In genomic region chr6:15937582-15937981, GRCh38 we compare ENCODE assay signal across 25 cellular contexts.
"Had no signal": no experiment of that assay in that cellular context is flagged by ENCODE, and none has a peak within 500 bp of the region (broad histone marks: within the 10 kb centered on the region; RNA-seq: fewer than 3 reads in every experiment).

No MANE protein-coding gene starts in this region.

- DNase-seq: activated CD4-positive, alpha-beta T cell treated with anti-CD3 and anti-CD28 coated beads, Interleukin-2, amount 10 ng/mL, durations not matched to agents 24 days and 14 days; activated CD8-positive, alpha-beta memory T cell treated with anti-CD3 and anti-CD28 coated beads, Interleukin-2, amount 10 ng/mL, durations not matched to agents 7 days and 5 days; activated CD8-positive, alpha-beta T cell treated with anti-CD3 and anti-CD28 coated beads for 36 hours; activated gamma-delta T cell; activated naive CD4-positive, alpha-beta T cell treated with anti-CD3 and anti-CD28 coated beads, Interleukin-2, amount 50 U/mL, for 16 hours; activated naive CD8-positive, alpha-beta T cell treated with anti-CD3 and anti-CD28 coated beads, Interleukin-2, amount 50 U/mL, for 24 hours; activated T-cell treated with anti-CD3 and anti-CD28 coated beads for 4 hours; cerebellar nuclear complex; esophagus squamous epithelium; gastrocnemius medialis; hypothalamus; left ventricle myocardium inferior; mucosa of descending colon; nephron progenitor cell; nucleus accumbens; posterior cingulate gyrus; right lobe of liver; stimulated activated CD4-positive, alpha-beta T cell treated with anti-CD3 and anti-CD28 coated beads, Interleukin-1b, Interleukin-23, amount 100 ng/mL, for 48 hours; stimulated activated naive CD8-positive, alpha-beta T cell treated with anti-CD3 and anti-CD28 coated beads, Interleukin-15, amount 100 ng/mL, for 72 hours had no signal

- H3K9me3 Mint-ChIP-seq: activated CD8-positive, alpha-beta T cell treated with anti-CD3 and anti-CD28 coated beads for 36 hours; activated naive CD8-positive, alpha-beta T cell treated with anti-CD3 and anti-CD28 coated beads, Interleukin-2, amount 50 U/mL, for 24 hours had no signal

- H3K4me3 Mint-ChIP-seq: activated CD4-positive, alpha-beta T cell treated with anti-CD3 and anti-CD28 coated beads, Interleukin-2, amount 10 ng/mL, durations not matched to agents 24 days and 14 days; activated CD8-positive, alpha-beta memory T cell treated with anti-CD3 and anti-CD28 coated beads, Interleukin-2, amount 10 ng/mL, durations not matched to agents 7 days and 5 days; activated CD8-positive, alpha-beta T cell treated with anti-CD3 and anti-CD28 coated beads for 36 hours; activated naive CD8-positive, alpha-beta T cell treated with anti-CD3 and anti-CD28 coated beads, Interleukin-2, amount 50 U/mL, for 24 hours; nephron progenitor cell; stimulated activated naive CD8-positive, alpha-beta T cell treated with anti-CD3 and anti-CD28 coated beads, Interleukin-15, amount 100 ng/mL, for 72 hours had no signal

- H3K9me3 ChIP-seq: esophagus squamous epithelium, gastrocnemius medialis, mucosa of descending colon, right lobe of liver had no signal

- H3K27me3 Mint-ChIP-seq: activated CD4-positive, alpha-beta T cell treated with anti-CD3 and anti-CD28 coated beads, Interleukin-2, amount 10 ng/mL, durations not matched to agents 24 days and 14 days; activated CD8-positive, alpha-beta T cell treated with anti-CD3 and anti-CD28 coated beads for 36 hours; stimulated activated naive CD8-positive, alpha-beta T cell treated with anti-CD3 and anti-CD28 coated beads, Interleukin-15, amount 100 ng/mL, for 72 hours had no signal

- H3K36me3 ChIP-seq: esophagus squamous epithelium, gastrocnemius medialis, left ventricle myocardium inferior, right lobe of liver, suprapubic skin, tibial nerve had no signal

- H3K4me3 ChIP-seq: coronary artery, esophagus squamous epithelium, gastrocnemius medialis, left ventricle myocardium inferior, mucosa of descending colon, right lobe of liver, skin epidermis, suprapubic skin, tibial nerve had no signal

- H3K4me1 Mint-ChIP-seq: activated CD4-positive, alpha-beta T cell treated with anti-CD3 and anti-CD28 coated beads, Interleukin-2, amount 10 ng/mL, durations not matched to agents 24 days and 14 days; activated CD8-positive, alpha-beta memory T cell treated with anti-CD3 and anti-CD28 coated beads, Interleukin-2, amount 10 ng/mL, durations not matched to agents 7 days and 5 days; nephron progenitor cell; stimulated activated naive CD8-positive, alpha-beta T cell treated with anti-CD3 and anti-CD28 coated beads, Interleukin-15, amount 100 ng/mL, for 72 hours had no signal

- H3K4me1 ChIP-seq: gastrocnemius medialis, left ventricle myocardium inferior, right lobe of liver, suprapubic skin, tibial nerve had no signal

- H3K27me3 ChIP-seq: esophagus squamous epithelium, gastrocnemius medialis, right lobe of liver, suprapubic skin, tibial nerve had no signal

- H3K27ac ChIP-seq: coronary artery, esophagus squamous epithelium, gastrocnemius medialis, left ventricle myocardium inferior, right lobe of liver, skin epidermis, suprapubic skin, tibial nerve, VCaP had no signal

- H3K27ac Mint-ChIP-seq: activated CD4-positive, alpha-beta T cell treated with anti-CD3 and anti-CD28 coated beads, Interleukin-2, amount 10 ng/mL, durations not matched to agents 24 days and 14 days; activated CD8-positive, alpha-beta memory T cell treated with anti-CD3 and anti-CD28 coated beads, Interleukin-2, amount 10 ng/mL, durations not matched to agents 7 days and 5 days; activated CD8-positive, alpha-beta T cell treated with anti-CD3 and anti-CD28 coated beads for 36 hours; activated naive CD8-positive, alpha-beta T cell treated with anti-CD3 and anti-CD28 coated beads, Interleukin-2, amount 50 U/mL, for 24 hours; nephron progenitor cell; stimulated activated naive CD8-positive, alpha-beta T cell treated with anti-CD3 and anti-CD28 coated beads, Interleukin-15, amount 100 ng/mL, for 72 hours had no signal

- ATAC-seq: activated CD4-positive, CD25-positive, alpha-beta regulatory T cell treated with anti-CD3 and anti-CD28 coated beads, Interleukin-2, amount 50 U/mL, for 24 hours; activated CD8-positive, alpha-beta memory T cell treated with anti-CD3 and anti-CD28 coated beads, Interleukin-2, amount 10 ng/mL, durations not matched to agents 7 days and 5 days; activated CD8-positive, alpha-beta T cell treated with anti-CD3 and anti-CD28 coated beads for 36 hours; activated naive CD8-positive, alpha-beta T cell treated with anti-CD3 and anti-CD28 coated beads, Interleukin-2, amount 50 U/mL, for 24 hours; gastrocnemius medialis; mucosa of descending colon; right lobe of liver; stimulated activated naive CD8-positive, alpha-beta T cell treated with anti-CD3 and anti-CD28 coated beads, Interleukin-15, amount 100 ng/mL, for 72 hours had no signal

- H3K36me3 Mint-ChIP-seq: activated CD8-positive, alpha-beta memory T cell treated with anti-CD3 and anti-CD28 coated beads, Interleukin-2, amount 10 ng/mL, durations not matched to agents 7 days and 5 days had no signal
